In genomic region chr1:92482665-92483441, GRCh38 we compare ENCODE assay signal across 1 cellular context.
TF ChIP-seq lines count a peak whose summit lies in the region.

No MANE protein-coding gene starts in this region.

TF ChIP-seq in HepG2, 621 proteins besides CTCF, POLR2A, EP300 and RAD21 (continued from another document):
- TF ChIP-seq, protein P1, sequence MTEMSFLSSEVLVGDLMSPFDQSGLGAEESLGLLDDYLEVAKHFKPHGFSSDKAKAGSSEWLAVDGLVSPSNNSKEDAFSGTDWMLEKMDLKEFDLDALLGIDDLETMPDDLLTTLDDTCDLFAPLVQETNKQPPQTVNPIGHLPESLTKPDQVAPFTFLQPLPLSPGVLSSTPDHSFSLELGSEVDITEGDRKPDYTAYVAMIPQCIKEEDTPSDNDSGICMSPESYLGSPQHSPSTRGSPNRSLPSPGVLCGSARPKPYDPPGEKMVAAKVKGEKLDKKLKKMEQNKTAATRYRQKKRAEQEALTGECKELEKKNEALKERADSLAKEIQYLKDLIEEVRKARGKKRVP (CRISPR knock-in tag; IDR thresholded peaks at IDR 0.05): no peak
